13 cellular contexts compared by ENCODE assay signal in genomic region chr3:34106379-34106778, GRCh38.
DNase-seq lines count a peak whose midpoint lies in the region; ATAC-seq, FAIRE-seq and TF ChIP-seq lines count a peak whose summit lies in the region.
"Had no signal": no experiment of that assay in that cellular context is flagged by ENCODE, and none has a peak within 500 bp of the region (broad histone marks: within the 10 kb centered on the region; RNA-seq: fewer than 3 reads in every experiment).

No MANE protein-coding gene starts in this region.

- H3K4me1 ChIP-seq in A673 (ENCODE audit: insufficient read depth, low read length, poor library complexity, severe bottlenecking) (peaks cover 38% of the 10 kb centered on the region), MM.1S (ENCODE audit: low read length) (peaks cover 44% of the 10 kb centered on the region), GM12878 (ENCODE audit: control insufficient read depth, insufficient read depth, low read length) (peaks cover 36% of the 10 kb centered on the region)

- 67% methylated on average over 3 of the region's 3 CpGs for WGBS in GM12878 (ENCODE audit: insufficient coverage, insufficient replicate concordance, low lambda C conversion rate, missing lambda C conversion rate)

- H2AFZ ChIP-seq in MM.1S (ENCODE audit: low read length): peak overlapping the region; percentile 49; the same call in 1 of the 2 replicates
- H2AFZ ChIP-seq in GM12878 (ENCODE audit: control insufficient read depth, low read depth, low read length): no peak overlapping the region
- H2AFZ ChIP-seq: GM23248 had no signal

- no peak for FAIRE-seq in GM12878 (lab: Jason Lieb, UNC)
- FAIRE-seq: A204.1, G401.6 had no signal

- H3K9me2 ChIP-seq in MM.1S (replicated peaks; ENCODE audit: insufficient read depth, low read length): no peaks in the 10 kb centered on the region

- SMC1A ChIA-PET in GM12878 (lab: Charles Lee; ENCODE audit: uncharacterized antibody, unreplicated experiment): interaction anchor here (0.8 to 2.2 kb wide), 7 partner anchors 40 to 584 kb away, joined by 3 to 11 read pairs (median 3); no protein-coding TSS in a partner anchor

- CTCF ChIA-PET in A673 (lab: Charles Lee) (no interaction called here), GM12878 (lab: Yijun Ruan, JAX) (interaction anchor here (0.6 to 3.5 kb wide), 6 partner anchors 32 to 577 kb away, joined by 3 to 29 read pairs (median 4); no protein-coding TSS in a partner anchor)

- intact Hi-C loops in A673 (cut with micrococcal nuclease; ENCODE audit: unreplicated experiment): loop anchor here (2.0 to 5.0 kb wide), 2 partner anchors 96 to 168 kb away; no protein-coding TSS in a partner anchor
- intact Hi-C loops in GM12878 (cut with micrococcal nuclease; ENCODE audit: unreplicated experiment): loop anchor here (2.0 to 5.0 kb wide), 2 partner anchors 50 to 576 kb away; no protein-coding TSS in a partner anchor

- H3K27me3 ChIP-seq in A673 (replicated peaks; ENCODE audit: insufficient read depth, low read depth, low read length, poor library complexity) (no peaks in the 10 kb centered on the region), MM.1S (replicated peaks; ENCODE audit: insufficient read depth, low read length) (no peaks in the 10 kb centered on the region), GM12878 (replicated peaks in 1 of 2; ENCODE audit: control insufficient read depth in 2 of 2, insufficient read depth in 2 of 2, low read length in 1 of 2) (no peaks in the 10 kb centered on the region)

- H4K20me1 ChIP-seq in MM.1S (ENCODE audit: insufficient read depth, low read length) (no peaks in the 10 kb centered on the region), GM12878 (ENCODE audit: control insufficient read depth, insufficient read depth) (no peaks in the 10 kb centered on the region)

- in situ Hi-C loops in GM12878 (cut with MboI): no loop called here

- H3K9ac ChIP-seq in MM.1S (ENCODE audit: low read length) (no peak overlapping the region), GM12878 (ENCODE audit: control insufficient read depth, insufficient read depth, low read length) (no peak overlapping the region)
- H3K9ac ChIP-seq: GM23248 had no signal

- H3K27ac ChIP-seq in A673 (ENCODE audit: low read depth, low read length, poor library complexity, severe bottlenecking) (peak overlapping the region; percentile 22), MM.1S (ENCODE audit: low read length) (no peak overlapping the region), GM12878 (ENCODE audit: control insufficient read depth, insufficient read depth) (no peak overlapping the region)
- H3K27ac ChIP-seq: 22Rv1, GM23248 had no signal

- H3K4me2 ChIP-seq in MM.1S (ENCODE audit: low read depth, low read length) (no peak overlapping the region), GM12878 (ENCODE audit: control insufficient read depth, insufficient read depth) (peak overlapping the region; percentile 70)

- no peak for TF ChIP-seq CTCF in A673 (conservative IDR thresholded peaks at IDR 0.05; ENCODE audit: low read depth, low read length)
- TF ChIP-seq CTCF in MM.1S (IDR thresholded peaks at IDR 0.05; ENCODE audit: low read length): no peak
- no peak for TF ChIP-seq CTCF in GM12878 (IDR thresholded peaks at IDR 0.05 in 2 of 3, conservative IDR thresholded peaks at IDR 0.05 in 1 of 3; ENCODE audit: control insufficient read depth in 2 of 3, extremely low read depth in 1 of 3, insufficient read depth in 1 of 3, low read depth in 3 of 3, low read length in 3 of 3)

- no peak for TF ChIP-seq RAD21 in GM12878 (IDR thresholded peaks at IDR 0.05; ENCODE audit: insufficient read depth, low read depth, low read length)

- RAD21 ChIA-PET in GM12878 (lab: Charles Lee; ENCODE audit: unreplicated experiment): interaction anchor here (1.6 to 2.1 kb wide), 2 partner anchors 32 to 577 kb away, joined by 3 to 12 read pairs; no protein-coding TSS in a partner anchor

- H3K4me3 ChIP-seq in A673 (ENCODE audit: low read depth, low read length, poor library complexity, severe bottlenecking) (no peak overlapping the region), MM.1S (ENCODE audit: low read length) (no peak overlapping the region), GM12878 (no peak overlapping the region)
- H3K4me3 ChIP-seq: GM23248 had no signal

- no peaks in the 10 kb centered on the region for H3K36me3 ChIP-seq in A673 (ENCODE audit: insufficient read depth, low read length, poor library complexity, severe bottlenecking)
- no peaks in the 10 kb centered on the region for H3K36me3 ChIP-seq in MM.1S (replicated peaks; ENCODE audit: insufficient read depth, low read length)
- H3K36me3 ChIP-seq in GM12878 (ENCODE audit: control insufficient read depth in 2 of 2, insufficient read depth in 2 of 2, low read length in 1 of 2): no peaks in the 10 kb centered on the region

- H3K9me3 ChIP-seq in A673 (ENCODE audit: low read depth, low read length, poor library complexity, severe bottlenecking): peaks cover 3% of the 10 kb centered on the region
- no peaks in the 10 kb centered on the region for H3K9me3 ChIP-seq in MM.1S (replicated peaks; ENCODE audit: insufficient read depth, low read length)
- H3K9me3 ChIP-seq in GM12878 (replicated peaks; ENCODE audit: control insufficient read depth, insufficient read depth, low read length): no peaks in the 10 kb centered on the region

- POLR2A ChIA-PET in A673 (lab: Charles Lee; ENCODE audit: low non-redundant PET) (no interaction called here), GM12878 (lab: Charles Lee) (no interaction called here)

- no peak for TF ChIP-seq EP300 in GM12878 (IDR thresholded peaks at IDR 0.05; ENCODE audit: borderline replicate concordance in 1 of 2, control insufficient read depth in 1 of 2, low read depth in 2 of 2, low read length in 2 of 2)

- ATAC-seq in GM12878 (no peak), GM21390 (IDR thresholded peaks at IDR 0.05; ENCODE audit: unreplicated experiment) (no peak), HG02973 (IDR thresholded peaks at IDR 0.05; ENCODE audit: unreplicated experiment) (no peak), HG03196 (IDR thresholded peaks at IDR 0.05; ENCODE audit: unreplicated experiment) (no peak)

- peaks cover 14% of the 10 kb centered on the region for H3F3A ChIP-seq in MM.1S (ENCODE audit: insufficient read depth, low read length)

- no peak for TF ChIP-seq POLR2A in GM12878 (IDR thresholded peaks at IDR 0.05; ENCODE audit: low read depth, low read length)

- no peak for DNase-seq in A673 (ENCODE audit: low spot score)
- DNase-seq in MM.1S: no peak
- DNase-seq in GM12878 (ENCODE audit: low read depth, low spot score): no peak
- DNase-seq: CD4-positive, alpha-beta memory T cell; COR-L47; DMS79 treated with DMSO at 0.1 percent for 48 hours had no signal

- no TSS peak for BruUV-seq in A673 (replicated peaks; lab: Mats Ljungman, UMichigan)
- no TSS peak for BruUV-seq in GM12878 (replicated peaks; lab: Mats Ljungman, UMichigan)

- no peaks in the 10 kb centered on the region for H3K79me2 ChIP-seq in MM.1S (ENCODE audit: low read length)
- no peaks in the 10 kb centered on the region for H3K79me2 ChIP-seq in GM12878 (ENCODE audit: control insufficient read depth, insufficient read depth, low read length)

TF ChIP-seq in GM12878, 131 proteins besides CTCF, POLR2A, EP300 and RAD21:
- TF ChIP-seq, protein P1, sequence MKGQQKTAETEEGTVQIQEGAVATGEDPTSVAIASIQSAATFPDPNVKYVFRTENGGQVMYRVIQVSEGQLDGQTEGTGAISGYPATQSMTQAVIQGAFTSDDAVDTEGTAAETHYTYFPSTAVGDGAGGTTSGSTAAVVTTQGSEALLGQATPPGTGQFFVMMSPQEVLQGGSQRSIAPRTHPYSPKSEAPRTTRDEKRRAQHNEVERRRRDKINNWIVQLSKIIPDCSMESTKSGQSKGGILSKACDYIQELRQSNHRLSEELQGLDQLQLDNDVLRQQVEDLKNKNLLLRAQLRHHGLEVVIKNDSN (IDR thresholded peaks at IDR 0.05; ENCODE audit: borderline replicate concordance, extremely low read length, insufficient read depth, low read depth, low read length): no peak
- TF ChIP-seq, protein P2, sequence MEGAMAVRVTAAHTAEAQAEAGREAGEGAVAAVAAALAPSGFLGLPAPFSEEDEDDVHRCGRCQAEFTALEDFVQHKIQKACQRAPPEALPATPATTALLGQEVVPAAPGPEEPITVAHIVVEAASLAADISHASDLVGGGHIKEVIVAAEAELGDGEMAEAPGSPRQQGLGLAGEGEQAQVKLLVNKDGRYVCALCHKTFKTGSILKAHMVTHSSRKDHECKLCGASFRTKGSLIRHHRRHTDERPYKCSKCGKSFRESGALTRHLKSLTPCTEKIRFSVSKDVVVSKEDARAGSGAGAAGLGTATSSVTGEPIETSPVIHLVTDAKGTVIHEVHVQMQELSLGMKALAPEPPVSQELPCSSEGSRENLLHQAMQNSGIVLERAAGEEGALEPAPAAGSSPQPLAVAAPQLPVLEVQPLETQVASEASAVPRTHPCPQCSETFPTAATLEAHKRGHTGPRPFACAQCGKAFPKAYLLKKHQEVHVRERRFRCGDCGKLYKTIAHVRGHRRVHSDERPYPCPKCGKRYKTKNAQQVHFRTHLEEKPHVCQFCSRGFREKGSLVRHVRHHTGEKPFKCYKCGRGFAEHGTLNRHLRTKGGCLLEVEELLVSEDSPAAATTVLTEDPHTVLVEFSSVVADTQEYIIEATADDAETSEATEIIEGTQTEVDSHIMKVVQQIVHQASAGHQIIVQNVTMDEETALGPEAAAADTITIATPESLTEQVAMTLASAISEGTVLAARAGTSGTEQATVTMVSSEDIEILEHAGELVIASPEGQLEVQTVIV (IDR thresholded peaks at IDR 0.05; ENCODE audit: borderline replicate concordance, partially characterized antibody): no peak
- TF ChIP-seq CBX3 (IDR thresholded peaks at IDR 0.05; ENCODE audit: borderline replicate concordance, low read depth): no peak
- TF ChIP-seq SMC3 (IDR thresholded peaks at IDR 0.05; ENCODE audit: borderline replicate concordance, low read length): no peak
- no peak for TF ChIP-seq TBL1XR1 (IDR thresholded peaks at IDR 0.05; ENCODE audit: low read depth, low read length)
- TF ChIP-seq HCFC1 (IDR thresholded peaks at IDR 0.05; ENCODE audit: low read length): no peak
- no peak for TF ChIP-seq MEF2A (IDR thresholded peaks at IDR 0.05; ENCODE audit: insufficient read depth, low read depth, low read length)
- TF ChIP-seq MYC (IDR thresholded peaks at IDR 0.05; ENCODE audit: insufficient read depth, insufficient read length, insufficient replicate concordance, low read length, severe bottlenecking): no peak
- no peak for TF ChIP-seq CREM (IDR thresholded peaks at IDR 0.05; ENCODE audit: low read depth)
- no peak for TF ChIP-seq PML (IDR thresholded peaks at IDR 0.05; ENCODE audit: low read length)
